ENCODE assay signal across 22 cellular contexts in the genomic region with DNA sequence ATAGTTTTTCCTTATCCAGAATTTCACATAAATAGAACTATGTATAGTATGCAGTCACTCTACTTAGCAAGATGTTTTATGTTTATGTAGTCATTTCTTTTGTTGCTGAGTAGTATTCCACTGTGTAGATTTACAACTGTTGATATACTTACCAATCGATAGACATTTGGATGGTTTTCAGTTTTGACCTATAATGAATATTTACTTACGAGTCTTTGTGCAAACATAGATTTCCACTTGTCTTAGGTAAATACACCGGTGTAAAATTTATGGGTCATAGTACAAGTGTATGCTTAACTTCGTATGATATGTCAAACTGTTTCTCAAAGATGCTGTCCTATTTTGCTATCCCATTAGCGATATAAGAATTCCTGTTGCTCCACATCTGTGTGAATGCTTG. TPM values are rescaled to one million over a fixed set of nuclear protein-coding genes. Genes with fewer than 3 reads are reported as not detected.
DNase-seq lines count a peak whose midpoint lies in the region; ATAC-seq and TF ChIP-seq lines count a peak whose summit lies in the region.
"Had no signal": no experiment of that assay in that cellular context is flagged by ENCODE, and none has a peak within 500 bp of the region (broad histone marks: within the 10 kb centered on the region; RNA-seq: fewer than 3 reads in every experiment).

No MANE protein-coding gene starts in this region.

- H3K27me3 ChIP-seq in colonic mucosa (no peaks in the 10 kb centered on the region), transverse colon (no peaks in the 10 kb centered on the region)
- H3K27me3 ChIP-seq: heart left ventricle, SJSA1 had no signal

- no peaks in the 10 kb centered on the region for H3K36me3 ChIP-seq in colonic mucosa
- no peaks in the 10 kb centered on the region for H3K36me3 ChIP-seq in transverse colon
- H3K36me3 ChIP-seq: heart left ventricle, lower lobe of right lung, neutrophil, SJSA1 had no signal

- H3K27ac ChIP-seq in colonic mucosa (peak overlapping the region; percentile 63), transverse colon (peak overlapping the region; percentile 27 to 58 (median 42))
- H3K27ac ChIP-seq: heart left ventricle, lower lobe of right lung, neutrophil, SJSA1 had no signal

- H3K4me3 ChIP-seq in LNCaP clone FGC (ENCODE audit: low read depth, low read length) (no peak overlapping the region), colonic mucosa (no peak overlapping the region), transverse colon (no peak overlapping the region)
- H3K4me3 ChIP-seq: heart left ventricle, lower lobe of right lung, SJSA1 had no signal

- DNase-seq in LNCaP clone FGC (ENCODE audit: low read depth) (peak; percentile 96), NCI-H69 (lab: John Stamatoyannopoulos, UW) (peak; percentile 16), colonic mucosa (no peak), transverse colon (no peak), foreskin melanocyte (no peak)
- DNase-seq: activated CD4-positive, alpha-beta T cell treated with anti-CD3 and anti-CD28 coated beads, Interleukin-2, amount 50 U/mL, for 4 hours; activated gamma-delta T cell treated with Interleukin-2 at 50 U/mL for 16 hours; AML-193; heart left ventricle; KBM-7; lower lobe of right lung; NCI-H2107; NCI-H82; stimulated activated CD4-positive, alpha-beta T cell treated with anti-CD3 and anti-CD28 coated beads, Interleukin-12 subunit alpha, Interleukin-12 subunit beta, amount 100 ng/mL, for 4 hours; stimulated activated CD8-positive, alpha-beta memory T cell treated with anti-CD3 and anti-CD28 coated beads, Interleukin-4, amount 100 ng/mL, for 48 hours; T-helper 17 cell had no signal

- ATAC-seq in HG02798 (IDR thresholded peaks at IDR 0.05; ENCODE audit: poor library complexity, unreplicated experiment) (no peak), HG02970 (IDR thresholded peaks at IDR 0.05; ENCODE audit: low FRiP score, unreplicated experiment) (no peak)
- ATAC-seq: heart left ventricle, T-helper 17 cell had no signal

- no peaks in the 10 kb centered on the region for H3K4me1 ChIP-seq in colonic mucosa
- H3K4me1 ChIP-seq in transverse colon: peaks cover 0 to 14% (median 0%) of the 10 kb centered on the region in 4 donors
- H3K4me1 ChIP-seq: heart left ventricle, SJSA1 had no signal

- intact Hi-C loops in colonic mucosa (cut with DNase I) (no loop called here), transverse colon (cut with DNase I; ENCODE audit: low total_unique reads) (no loop called here)

- H3K9me3 ChIP-seq in colonic mucosa (no peaks in the 10 kb centered on the region), transverse colon (no peaks in the 10 kb centered on the region)
- H3K9me3 ChIP-seq: lower lobe of right lung, neutrophil, SJSA1 had no signal

- H3K9ac ChIP-seq in colonic mucosa (ENCODE audit: low read depth in 2 of 2, low read length in 2 of 2): no peak overlapping the region

- 33 to 34% methylated on average over 5 of the region's 5 CpGs for WGBS in transverse colon (ENCODE audit: low coverage in 1 of 2), 2 donors

- no peak for TF ChIP-seq EP300 in transverse colon (IDR thresholded peaks at IDR 0.05; ENCODE audit: low read depth)

- TF ChIP-seq CTCF in LNCaP clone FGC (IDR thresholded peaks at IDR 0.05; ENCODE audit: control insufficient read depth, extremely low read depth, insufficient read depth) (no peak), colonic mucosa (IDR thresholded peaks at IDR 0.05) (no peak), transverse colon (IDR thresholded peaks at IDR 0.05) (no peak)

- no peak for TF ChIP-seq POLR2A in transverse colon (IDR thresholded peaks at IDR 0.05)

- in situ Hi-C loops in transverse colon (cut with MboI; ENCODE audit: low pct_ligation_motif_present in 1 of 4, low pct_unique_long_range_greater_than_20kb in 1 of 4, low sequenced_read_pairs in 3 of 4): no loop called here

RNA-seq across cellular contexts. Expression of a gene that starts 19.7 kb away (rescaled TPM):
- total RNA-seq in colonic mucosa (not detected), transverse colon (not detected)
- total RNA-seq: endothelial cell of umbilical vein, lower lobe of right lung, SJSA1, T-helper 17 cell, ureter had no signal

Comparison
In these comparisons a context has a peak if more than half of its experiments do, and no peak if none do; other contexts are left out.
1. DNase-seq: peak in LNCaP clone FGC (single experiment) and NCI-H69 (single experiment); none in colonic mucosa (single experiment), transverse colon (single experiment) and foreskin melanocyte (single experiment).